8 cellular contexts compared by ENCODE assay signal in genomic region chr1:151837841-151838490, GRCh38. TPM values are rescaled to one million over a fixed set of nuclear protein-coding genes. Genes with fewer than 3 reads are reported as not detected.
DNase-seq lines count a peak whose midpoint lies in the region; ATAC-seq lines count a peak whose summit lies in the region.

No MANE protein-coding gene starts in this region.

- H3K27me3 ChIP-seq in H7 (ENCODE audit: control insufficient read depth, insufficient read depth, low read length) (peaks cover 33% of the 10 kb centered on the region), iPS DF 6.9 (ENCODE audit: control insufficient read depth, insufficient read depth, low read length) (peaks cover 9% of the 10 kb centered on the region)

- no CpG with 5 or more reads among the region's 68 CpGs for WGBS in iPS DF 6.9 (ENCODE audit: insufficient coverage, insufficient read length)

- H3K9me3 ChIP-seq in iPS DF 6.9 (ENCODE audit: control insufficient read depth, insufficient read depth, low read length) = no peaks in the 10 kb centered on the region

- H3K27ac ChIP-seq in iPS DF 6.9 (ENCODE audit: low read length) = no peak overlapping the region

- peak; percentile 85 for DNase-seq in H7
- DNase-seq in activated T-helper 9 cell treated with anti-CD3 and anti-CD28 coated beads, Interleukin-2, amount 50 U/mL, for 16 hours (ENCODE audit: low read depth) = peak; percentile 43
- DNase-seq in iPS DF 6.9 (ENCODE audit: low read depth, low spot score) = no peak
- peak; percentile 44 for DNase-seq in stimulated activated CD4-positive, alpha-beta T cell treated with anti-CD3 and anti-CD28 coated beads, Interleukin-1b, Interleukin-23, amount 100 ng/mL, for 48 hours
- no peak for DNase-seq in NOMO-1 treated with DMSO at 0.1 percent for 48 hours (lab: John Stamatoyannopoulos, UW; ENCODE audit: unreplicated experiment)
- DNase-seq in NCI-H187 treated with DMSO at 0.1 percent for 48 hours (lab: John Stamatoyannopoulos, UW) = no peak

- peak overlapping the region; percentile 57 for H3K4me3 ChIP-seq in H7 (ENCODE audit: insufficient read depth, low read depth, low read length)
- peak overlapping the region; percentile 32; the same call in 1 of the 2 replicates for H3K4me3 ChIP-seq in iPS DF 6.9 (ENCODE audit: low read length)

- H3K36me3 ChIP-seq in H7 (replicated peaks; ENCODE audit: control insufficient read depth, insufficient read depth, low read length) (no peaks in the 10 kb centered on the region), iPS DF 6.9 (ENCODE audit: control insufficient read depth, insufficient read depth, low read length) (no peaks in the 10 kb centered on the region)

- ATAC-seq in HG03175 (IDR thresholded peaks at IDR 0.05; ENCODE audit: unreplicated experiment) (no peak), GM18868 (IDR thresholded peaks at IDR 0.05; ENCODE audit: unreplicated experiment) (no peak)

- H3K4me1 ChIP-seq in iPS DF 6.9 (ENCODE audit: control insufficient read depth, insufficient read depth, low read length) = peaks cover 1% of the 10 kb centered on the region; the same call in 1 of the 2 replicates

RNA-seq across cellular contexts. Expression of gene C2CD4D, which starts 1.7 kb away (rescaled TPM):
- 0.30 and 0.90 TPM in 2 replicates for total RNA-seq in H7 (2014; rRNA removed; shearing (Covaris generic))

RNA-seq across cellular contexts. Expression of gene RORC, which starts 6.4 kb away (rescaled TPM):
- total RNA-seq in H7 (2014; rRNA removed; shearing (Covaris generic)) = 0.18 and 0.42 TPM in 2 replicates

RNA-seq across cellular contexts. Expression of gene THEM5, which starts 15.5 kb away (rescaled TPM):
- total RNA-seq in H7 (2014; rRNA removed; shearing (Covaris generic)) = not detected in 2 replicates

RNA-seq across cellular contexts. Expression of gene LINGO4, which starts 32.7 kb away (rescaled TPM):
- total RNA-seq in H7 (2014; rRNA removed; shearing (Covaris generic)) = 0.07 TPM in 1 of 2 replicates, not detected in the other

RNA-seq across cellular contexts. Expression of gene TDRKH, which starts 47.7 kb away (rescaled TPM):
- 20.9 and 25.0 TPM in 2 replicates for total RNA-seq in H7 (2014; rRNA removed; shearing (Covaris generic))

Comparison
In these comparisons a context has a peak if more than half of its experiments do, and no peak if none do; other contexts are left out.
1. DNase-seq: peak in H7 (single experiment), activated T-helper 9 cell treated with anti-CD3 and anti-CD28 coated beads, Interleukin-2, amount 50 U/mL, for 16 hours (single experiment) and stimulated activated CD4-positive, alpha-beta T cell treated with anti-CD3 and anti-CD28 coated beads, Interleukin-1b, Interleukin-23, amount 100 ng/mL, for 48 hours (single experiment); none in iPS DF 6.9 (single experiment), NOMO-1 treated with DMSO at 0.1 percent for 48 hours (single experiment) and NCI-H187 treated with DMSO at 0.1 percent for 48 hours (single experiment).